Comparison of ENCODE assay signal across 24 cellular contexts in genomic region chr10:122531935-122532334, GRCh38. TPM values are rescaled to one million over a fixed set of nuclear protein-coding genes. Genes with fewer than 3 reads are reported as not detected.
DNase-seq lines count a peak whose midpoint lies in the region; ATAC-seq, FAIRE-seq and TF ChIP-seq lines count a peak whose summit lies in the region.
"Had no signal": no experiment of that assay in that cellular context is flagged by ENCODE, and none has a peak within 500 bp of the region (broad histone marks: within the 10 kb centered on the region; RNA-seq: fewer than 3 reads in every experiment).

No MANE protein-coding gene starts in this region.

- in situ Hi-C loops in GM23248 (cut with MboI), result no loop called here

- no peaks in the 10 kb centered on the region for H3K36me3 ChIP-seq in HCT116 (ENCODE audit: control insufficient read depth in 1 of 2, insufficient read depth in 2 of 2, low read length in 2 of 2)
- H3K36me3 ChIP-seq in aorta (ENCODE audit: control insufficient read depth in 1 of 2, insufficient read depth in 2 of 2, low read length in 1 of 2), result no peaks in the 10 kb centered on the region
- no peaks in the 10 kb centered on the region for H3K36me3 ChIP-seq in GM23248 (ENCODE audit: low read depth)
- H3K36me3 ChIP-seq: suprapubic skin had no signal

- BruUV-seq in HCT116 (replicated peaks; lab: Mats Ljungman, UMichigan), result no TSS peak

- H3K27ac ChIP-seq in A549 (no peak overlapping the region), HCT116 (ENCODE audit: low read depth, low read length) (no peak overlapping the region), aorta (ENCODE audit: low read depth in 1 of 2, low read length in 2 of 2) (no peak overlapping the region), GM23248 (no peak overlapping the region)
- H3K27ac ChIP-seq: suprapubic skin had no signal

- TF ChIP-seq RAD21 in A549 (conservative IDR thresholded peaks at IDR 0.05 in 1 of 2, IDR thresholded peaks at IDR 0.05 in 1 of 2) (no peak), HCT116 (IDR thresholded peaks at IDR 0.05; ENCODE audit: low read depth) (no peak)

- no peak for FAIRE-seq in A549 (lab: Jason Lieb, UNC)

- no peak for ATAC-seq in A549
- ATAC-seq in HCT116, result peak; percentile 40; the same call in 1 of the 2 replicates
- ATAC-seq in aorta (ENCODE audit: low FRiP score), result no peak

- H2AFZ ChIP-seq in HCT116 (ENCODE audit: low read depth, low read length, poor library complexity, severe bottlenecking), result no peak overlapping the region
- no peak overlapping the region for H2AFZ ChIP-seq in GM23248

- TF ChIP-seq POLR2A in A549 (IDR thresholded peaks at IDR 0.05; ENCODE audit: low read length) (no peak), HCT116 (IDR thresholded peaks at IDR 0.05; ENCODE audit: borderline replicate concordance, extremely low read depth, insufficient read depth, insufficient read length) (no peak)

- no peaks in the 10 kb centered on the region for H3K9me2 ChIP-seq in HCT116 (ENCODE audit: insufficient read depth)
- no peaks in the 10 kb centered on the region for H3K9me2 ChIP-seq in GM23248 (ENCODE audit: insufficient read depth)

- CTCF ChIA-PET in A549 (lab: Yijun Ruan, JAX), result no interaction called here
- CTCF ChIA-PET in HCT116 (lab: Charles Lee), result interaction anchor here (1.0 kb wide), 1 partner anchor 33 kb away, joined by 6 read pairs; no protein-coding TSS in a partner anchor

- 0 out of 3 replicates have a peak, but pooled peaks cover 4% of the 10 kb centered on the region for H3K9me3 ChIP-seq in A549
- no peaks in the 10 kb centered on the region for H3K9me3 ChIP-seq in HCT116 (ENCODE audit: control insufficient read depth in 1 of 2, insufficient read depth in 1 of 2, low read depth in 1 of 2, low read length in 2 of 2)
- no peaks in the 10 kb centered on the region for H3K9me3 ChIP-seq in aorta (ENCODE audit: control insufficient read depth, low read length)
- H3K9me3 ChIP-seq in GM23248 (ENCODE audit: low read depth), result no peaks in the 10 kb centered on the region
- H3K9me3 ChIP-seq: suprapubic skin had no signal

- DNase-seq in A549 (ENCODE audit: low read depth in 1 of 2, low spot score in 1 of 2) (no peak), HCT116 (ENCODE audit: low read depth, low spot score) (no peak), NCI-H2029 treated with DMSO at 0.1 percent for 48 hours (lab: John Stamatoyannopoulos, UW) (peak; percentile 21), left kidney (ENCODE audit: low read depth, low spot score) (peak; percentile 49), NAMALWA (ENCODE audit: low spot score) (no peak), dedifferentiated amniotic fluid mesenchymal stem cell (ENCODE audit: extremely low spot score) (no peak), aorta (no peak), GM23248 (no peak)
- DNase-seq: activated CD4-positive, alpha-beta T cell treated with anti-CD3 and anti-CD28 coated beads, Interleukin-2, amount 10 ng/mL, durations not matched to agents 24 days and 14 days; activated naive CD8-positive, alpha-beta T cell treated with anti-CD3 and anti-CD28 coated beads, Interleukin-2, amount 10 ng/mL, durations not matched to agents 7 days and 5 days; endodermal cell; Kasumi-1; kidney glomerular epithelial cell; midbrain; NCI-H2081 treated with DMSO at 0.1 percent for 48 hours; NCI-H526; nephron progenitor cell; SHP77 treated with DMSO at 0.1 percent for 48 hours; T-helper 1 cell had no signal

- H3K79me2 ChIP-seq in HCT116 (ENCODE audit: insufficient read depth, low read length), result no peaks in the 10 kb centered on the region
- no peaks in the 10 kb centered on the region for H3K79me2 ChIP-seq in GM23248 (ENCODE audit: insufficient read depth)

- TF ChIP-seq EP300 in A549 (IDR thresholded peaks at IDR 0.05), result no peak

- H3K9ac ChIP-seq in HCT116 (ENCODE audit: low read length) (no peak overlapping the region), GM23248 (no peak overlapping the region)

- H3K4me2 ChIP-seq in A549 (peak overlapping the region; percentile 21; the same call in 1 of the 3 replicates), HCT116 (ENCODE audit: low read length) (no peak overlapping the region), GM23248 (ENCODE audit: unreplicated experiment) (no peak overlapping the region)

- RAD21 ChIA-PET in HCT116 (lab: Charles Lee; ENCODE audit: low non-redundant PET in 1 of 2, low total read pairs in 2 of 2, uncharacterized antibody in 2 of 2, unreplicated experiment in 2 of 2), result no interaction called here

- WGBS in A549 (ENCODE audit: missing lambda C conversion rate), result 4% methylated on average over 3 of the region's 3 CpGs
- WGBS in aorta, 2 donors, result 52 to 66% methylated on average over 3 of the region's 3 CpGs
- WGBS in GM23248 (ENCODE audit: low coverage in 1 of 2, low lambda C conversion rate in 2 of 2, missing lambda C conversion rate in 2 of 2), 2 experiments, result 15 to 26% methylated on average over 3 of the region's 3 CpGs

- no peaks in the 10 kb centered on the region for H3F3A ChIP-seq in GM23248 (ENCODE audit: insufficient read depth)

- H3K4me1 ChIP-seq in A549 (peaks cover 7% of the 10 kb centered on the region; the same call in 1 of the 3 replicates), HCT116 (ENCODE audit: control insufficient read depth in 1 of 2, insufficient read depth in 2 of 2, low read length in 2 of 2) (peaks cover 0 to 8% of the 10 kb centered on the region in 2 experiments; a peak in 1 of 4 replicates), aorta (ENCODE audit: control insufficient read depth in 1 of 2, insufficient read depth in 2 of 2, low read length in 2 of 2) (no peaks in the 10 kb centered on the region), GM23248 (ENCODE audit: insufficient read depth) (no peaks in the 10 kb centered on the region)
- H3K4me1 ChIP-seq: suprapubic skin had no signal

- no peak for TF ChIP-seq CTCF in A549 (IDR thresholded peaks at IDR 0.05)
- TF ChIP-seq CTCF in HCT116 (IDR thresholded peaks at IDR 0.05 in 2 of 3, conservative IDR thresholded peaks at IDR 0.05 in 1 of 3; ENCODE audit: borderline replicate concordance in 1 of 3, insufficient read depth in 1 of 3, low read depth in 2 of 3, low read length in 2 of 3), result no peak

- H3K27me3 ChIP-seq in HCT116 (ENCODE audit: insufficient read depth, low read length), result peaks cover 35% of the 10 kb centered on the region
- no peaks in the 10 kb centered on the region for H3K27me3 ChIP-seq in aorta (ENCODE audit: control insufficient read depth in 1 of 2, insufficient read depth in 2 of 2, low read length in 1 of 2)
- H3K27me3 ChIP-seq in GM23248 (replicated peaks; ENCODE audit: insufficient read depth), result no peaks in the 10 kb centered on the region
- H3K27me3 ChIP-seq: suprapubic skin had no signal

- POLR2A ChIA-PET in A549 (lab: Yijun Ruan, JAX), result no interaction called here
- POLR2A ChIA-PET in HCT116 (lab: Charles Lee), result no interaction called here

- intact Hi-C loops in HCT116 (cut with micrococcal nuclease), result no loop called here
- intact Hi-C loops in aorta (cut with DNase I), result no loop called here

- H4K20me1 ChIP-seq in HCT116 (ENCODE audit: insufficient read depth) (no peaks in the 10 kb centered on the region), GM23248 (ENCODE audit: insufficient read depth) (no peaks in the 10 kb centered on the region)

- H3K4me3 ChIP-seq in A549, result no peak overlapping the region
- no peak overlapping the region for H3K4me3 ChIP-seq in HCT116 (replicated peaks in 1 of 2; ENCODE audit: low read depth in 1 of 2, low read length in 2 of 2)
- no peak overlapping the region for H3K4me3 ChIP-seq in aorta (ENCODE audit: low read length in 2 of 2)
- no peak overlapping the region for H3K4me3 ChIP-seq in GM23248
- H3K4me3 ChIP-seq: suprapubic skin had no signal

TF ChIP-seq in A549, 52 proteins besides CTCF, POLR2A, EP300 and RAD21:
- TF ChIP-seq HDAC2 (IDR thresholded peaks at IDR 0.05) (no peak), EHF (CRISPR knock-in tag; IDR thresholded peaks at IDR 0.05) (no peak), MAX (IDR thresholded peaks at IDR 0.05) (no peak), FOXS1 (CRISPR knock-in tag; IDR thresholded peaks at IDR 0.05) (no peak), CBX8 (IDR thresholded peaks at IDR 0.05) (no peak), HEYL (CRISPR knock-in tag; IDR thresholded peaks at IDR 0.05) (no peak), CEBPB (IDR thresholded peaks at IDR 0.05) (no peak), TP53 (CRISPR knock-in tag; IDR thresholded peaks at IDR 0.05) (no peak)

TF ChIP-seq in HCT116, 20 proteins besides CTCF, POLR2A, EP300 and RAD21 (continues in another document):
- TF ChIP-seq EZH2 (IDR thresholded peaks at IDR 0.05) (no peak), CEBPB (IDR thresholded peaks at IDR 0.05; ENCODE audit: low read depth) (no peak), FOSL1 (IDR thresholded peaks at IDR 0.05; ENCODE audit: low read depth) (no peak), EGR1 (IDR thresholded peaks at IDR 0.05; ENCODE audit: low read depth) (no peak), SIN3A (IDR thresholded peaks at IDR 0.05; ENCODE audit: low read depth) (no peak)
- TF ChIP-seq, protein P1, sequence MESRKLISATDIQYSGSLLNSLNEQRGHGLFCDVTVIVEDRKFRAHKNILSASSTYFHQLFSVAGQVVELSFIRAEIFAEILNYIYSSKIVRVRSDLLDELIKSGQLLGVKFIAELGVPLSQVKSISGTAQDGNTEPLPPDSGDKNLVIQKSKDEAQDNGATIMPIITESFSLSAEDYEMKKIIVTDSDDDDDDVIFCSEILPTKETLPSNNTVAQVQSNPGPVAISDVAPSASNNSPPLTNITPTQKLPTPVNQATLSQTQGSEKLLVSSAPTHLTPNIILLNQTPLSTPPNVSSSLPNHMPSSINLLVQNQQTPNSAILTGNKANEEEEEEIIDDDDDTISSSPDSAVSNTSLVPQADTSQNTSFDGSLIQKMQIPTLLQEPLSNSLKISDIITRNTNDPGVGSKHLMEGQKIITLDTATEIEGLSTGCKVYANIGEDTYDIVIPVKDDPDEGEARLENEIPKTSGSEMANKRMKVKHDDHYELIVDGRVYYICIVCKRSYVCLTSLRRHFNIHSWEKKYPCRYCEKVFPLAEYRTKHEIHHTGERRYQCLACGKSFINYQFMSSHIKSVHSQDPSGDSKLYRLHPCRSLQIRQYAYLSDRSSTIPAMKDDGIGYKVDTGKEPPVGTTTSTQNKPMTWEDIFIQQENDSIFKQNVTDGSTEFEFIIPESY (IDR thresholded peaks at IDR 0.05; ENCODE audit: extremely low read depth, insufficient replicate concordance, low read length), result no peak

RNA-seq across cellular contexts. Expression of gene DMBT1, which starts 28.6 kb away (rescaled TPM):
- polyA plus RNA-seq in A549 (2011; rRNA removed) (0.01 and 0.05 TPM in 2 replicates), A549 (2017; fragmentation: RNase III; extraction: RNeasy Plus Mini Kit Qiagen cat#74134 plus additional on column Dnase treatment) (0.01 to 0.03 TPM in 2 of 3 replicates, not detected in the other), aorta (1 to 10 TPM in 1 of 2 donors, under 1 TPM in 1; 0.05 to 4.9 TPM), GM23248 (2016; fragmentation: Nextera tagmentation; extraction: Ambion mirVana) (not detected in 2 replicates)
- 0.01 TPM in 2 replicates for polyA plus RNA-seq in A549 (2012; cell fraction: cytosol; rRNA removed)
- 0.01 TPM in 1 of 2 replicates, not detected in the other for polyA plus RNA-seq in A549 (2012; cell fraction: nucleus; rRNA removed)
- 0.15 TPM in 1 of 2 replicates, not detected in the other for polyA minus RNA-seq in A549 (2011; rRNA and poly(A)+ RNA removed)
- total RNA-seq in HCT116 (2021; ENCODE audit: unreplicated experiment) (0.17 TPM), aorta (under 1 TPM; 0.10 to 0.12 TPM)
- 0.18 and 0.35 TPM in 2 replicates for polyA plus RNA-seq in HCT116 (2012)
- not detected in 2 replicates for total RNA-seq in GM23248 (2014; rRNA removed; shearing (Covaris generic))
- total RNA-seq: activated CD4-positive, alpha-beta T cell treated with anti-CD3 and anti-CD28 coated beads, Interleukin-2, amount 10 ng/mL, durations not matched to agents 24 days and 14 days; activated naive CD8-positive, alpha-beta T cell treated with anti-CD3 and anti-CD28 coated beads, Interleukin-2, amount 10 ng/mL, durations not matched to agents 7 days and 5 days; activated T-helper 2 cell treated with anti-CD3 and anti-CD28 coated beads, Interferon-gamma antibody, Interleukin-2, Interleukin-4, amounts not matched to agents 10 μg/mL and 5 μg/mL and 100 μg/mL, durations not matched to agents 14 hours and 24 hours and 36 hours; endodermal cell; H4; OCI-LY7 had no signal
- polyA plus RNA-seq: fibroblast of lung had no signal

Comparison
In these comparisons a context has a peak if more than half of its experiments do, and no peak if none do; other contexts are left out.
1. DNase-seq: peak in NCI-H2029 treated with DMSO at 0.1 percent for 48 hours (single experiment) and left kidney (single experiment); none in A549 (0 of 2), HCT116 (single experiment), NAMALWA (single experiment), dedifferentiated amniotic fluid mesenchymal stem cell (single experiment), aorta (0 of 2) and GM23248 (single experiment).